In the genomic region with DNA sequence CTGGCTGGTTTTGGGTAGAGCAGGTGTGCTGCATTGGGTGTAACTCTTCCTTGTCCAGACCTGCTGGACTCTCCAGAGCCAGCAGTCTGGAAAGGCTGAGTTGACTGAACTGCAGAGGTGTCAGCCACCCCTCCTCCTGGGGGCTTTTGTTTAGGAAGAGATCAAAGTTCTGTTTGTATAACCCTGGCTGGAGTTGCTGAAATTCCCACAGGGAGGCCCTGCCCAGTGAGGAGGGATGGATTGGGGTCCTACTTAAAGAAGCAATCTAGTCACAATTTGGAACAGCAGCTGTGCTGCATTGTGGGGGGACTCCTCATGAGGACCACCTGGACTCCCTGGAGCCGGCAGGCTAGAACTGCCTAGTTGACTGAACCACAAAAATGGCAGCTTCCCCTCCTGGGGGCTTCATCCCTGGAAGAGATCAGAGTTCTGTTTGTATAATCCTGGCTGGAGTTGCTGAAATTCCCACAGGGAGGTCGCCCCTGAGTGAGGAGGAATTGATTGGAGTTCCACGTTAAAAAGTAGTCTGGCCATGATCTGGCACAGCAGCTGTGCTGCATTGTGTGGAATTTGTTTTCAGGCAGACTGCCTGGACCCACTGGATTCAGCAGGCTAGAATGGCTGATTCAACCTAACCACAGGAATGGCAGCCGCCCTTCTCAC, we compare ENCODE assay signal across 20 cellular contexts.
"Had no signal": no experiment of that assay in that cellular context is flagged by ENCODE, and none has a peak within 500 bp of the region (broad histone marks: within the 10 kb centered on the region; RNA-seq: fewer than 3 reads in every experiment).

No MANE protein-coding gene starts in this region.

- ATAC-seq: activated T-helper 17 cell treated with anti-CD3 and anti-CD28 coated beads, Interleukin-2, amount 50 U/mL, for 72 hours; body of pancreas; left colon; mucosa of descending colon; stimulated activated effector memory CD8-positive, alpha-beta T cell treated with anti-CD3 and anti-CD28 coated beads, Interleukin-12 subunit alpha, Interleukin-12 subunit beta, amount 100 ng/mL, for 72 hours; T-helper 17 cell had no signal

- H3K9me3 ChIP-seq: adrenal gland, body of pancreas, transverse colon had no signal

- H3K27me3 ChIP-seq: adrenal gland, body of pancreas, transverse colon had no signal

- DNase-seq: activated B cell treated with CpG ODN at 0.5 μM for 24 hours; activated CD4-positive, alpha-beta T cell treated with anti-CD3 and anti-CD28 coated beads, Interleukin-2, amount 10 ng/mL, durations not matched to agents 24 days and 14 days; activated CD8-positive, alpha-beta memory T cell treated with anti-CD3 and anti-CD28 coated beads for 24 hours; activated naive CD4-positive, alpha-beta T cell treated with anti-CD3 and anti-CD28 coated beads, Interleukin-2, amount 10 ng/mL, durations not matched to agents 7 days and 5 days; adrenal gland; body of pancreas; effector memory CD4-positive, alpha-beta T cell; erythroblast; immature natural killer cell; left colon; mammary epithelial cell; mucosa of descending colon; SK-N-SH; T-helper 17 cell; transverse colon had no signal

- FAIRE-seq: TTC549 had no signal

- H3K27me3 Mint-ChIP-seq: activated B cell treated with CpG ODN at 0.5 μM for 24 hours; activated CD4-positive, alpha-beta T cell treated with anti-CD3 and anti-CD28 coated beads, Interleukin-2, amount 10 ng/mL, durations not matched to agents 24 days and 14 days; activated naive CD4-positive, alpha-beta T cell treated with anti-CD3 and anti-CD28 coated beads, Interleukin-2, amount 10 ng/mL, durations not matched to agents 7 days and 5 days; activated T-helper 17 cell treated with anti-CD3 and anti-CD28 coated beads, Interleukin-2, amount 50 U/mL, for 72 hours; central memory CD8-positive, alpha-beta T cell; T-helper 17 cell had no signal

- H3K4me1 Mint-ChIP-seq: activated B cell treated with CpG ODN at 0.5 μM for 24 hours; activated CD4-positive, alpha-beta T cell treated with anti-CD3 and anti-CD28 coated beads, Interleukin-2, amount 10 ng/mL, durations not matched to agents 24 days and 14 days; activated naive CD4-positive, alpha-beta T cell treated with anti-CD3 and anti-CD28 coated beads, Interleukin-2, amount 10 ng/mL, durations not matched to agents 7 days and 5 days; activated T-helper 17 cell treated with anti-CD3 and anti-CD28 coated beads, Interleukin-2, amount 50 U/mL, for 72 hours; central memory CD8-positive, alpha-beta T cell; immature natural killer cell; stimulated activated effector memory CD8-positive, alpha-beta T cell treated with anti-CD3 and anti-CD28 coated beads, Interleukin-12 subunit alpha, Interleukin-12 subunit beta, amount 100 ng/mL, for 72 hours; T-helper 17 cell had no signal

- H3K36me3 Mint-ChIP-seq: activated naive CD4-positive, alpha-beta T cell treated with anti-CD3 and anti-CD28 coated beads, Interleukin-2, amount 10 ng/mL, durations not matched to agents 7 days and 5 days; immature natural killer cell; stimulated activated effector memory CD8-positive, alpha-beta T cell treated with anti-CD3 and anti-CD28 coated beads, Interleukin-12 subunit alpha, Interleukin-12 subunit beta, amount 100 ng/mL, for 72 hours had no signal

- H3K4me1 ChIP-seq: adrenal gland, body of pancreas, transverse colon had no signal

- H3K27ac Mint-ChIP-seq: activated B cell treated with CpG ODN at 0.5 μM for 24 hours; activated CD4-positive, alpha-beta T cell treated with anti-CD3 and anti-CD28 coated beads, Interleukin-2, amount 10 ng/mL, durations not matched to agents 24 days and 14 days; activated naive CD4-positive, alpha-beta T cell treated with anti-CD3 and anti-CD28 coated beads, Interleukin-2, amount 10 ng/mL, durations not matched to agents 7 days and 5 days; activated T-helper 17 cell treated with anti-CD3 and anti-CD28 coated beads, Interleukin-2, amount 50 U/mL, for 72 hours; immature natural killer cell; stimulated activated effector memory CD8-positive, alpha-beta T cell treated with anti-CD3 and anti-CD28 coated beads, Interleukin-12 subunit alpha, Interleukin-12 subunit beta, amount 100 ng/mL, for 72 hours; T-helper 17 cell had no signal

- H3K4me3 ChIP-seq: adrenal gland, body of pancreas, mucosa of descending colon, skin epidermis, transverse colon had no signal

- H3K27ac ChIP-seq: adrenal gland, body of pancreas, skin epidermis, transverse colon had no signal

- H3K4me3 Mint-ChIP-seq: activated B cell treated with CpG ODN at 0.5 μM for 24 hours; activated CD4-positive, alpha-beta T cell treated with anti-CD3 and anti-CD28 coated beads, Interleukin-2, amount 10 ng/mL, durations not matched to agents 24 days and 14 days; activated naive CD4-positive, alpha-beta T cell treated with anti-CD3 and anti-CD28 coated beads, Interleukin-2, amount 10 ng/mL, durations not matched to agents 7 days and 5 days; activated T-helper 17 cell treated with anti-CD3 and anti-CD28 coated beads, Interleukin-2, amount 50 U/mL, for 72 hours; central memory CD8-positive, alpha-beta T cell; immature natural killer cell; stimulated activated effector memory CD8-positive, alpha-beta T cell treated with anti-CD3 and anti-CD28 coated beads, Interleukin-12 subunit alpha, Interleukin-12 subunit beta, amount 100 ng/mL, for 72 hours; T-helper 17 cell had no signal

- H3K9ac ChIP-seq: SK-N-SH had no signal

- H3K36me3 ChIP-seq: adrenal gland, transverse colon had no signal
